1 cellular context compared by ENCODE assay signal in genomic region chr10:46035923-46036849, GRCh38.
TF ChIP-seq lines count a peak whose summit lies in the region.

No MANE protein-coding gene starts in this region.

TF ChIP-seq in HepG2, 621 proteins besides CTCF, POLR2A, EP300 and RAD21 (continued from another document and continues in another):
- TF ChIP-seq AKNA (CRISPR knock-in tag; IDR thresholded peaks at IDR 0.05; ENCODE audit: borderline replicate concordance): no peak
- TF ChIP-seq ZNF280B (CRISPR knock-in tag; IDR thresholded peaks at IDR 0.05; ENCODE audit: borderline replicate concordance): no peak
- TF ChIP-seq MXD1 (CRISPR knock-in tag; IDR thresholded peaks at IDR 0.05): no peak
- no peak for TF ChIP-seq ZNF572 (CRISPR knock-in tag; IDR thresholded peaks at IDR 0.05)
- TF ChIP-seq PRDM4 (CRISPR knock-in tag; IDR thresholded peaks at IDR 0.05; ENCODE audit: borderline replicate concordance): no peak
- peak; percentile 79 for TF ChIP-seq ZEB1 (IDR thresholded peaks at IDR 0.05; ENCODE audit: insufficient replicate concordance, low read depth)
- peak; percentile 86 for TF ChIP-seq ZBTB26 (CRISPR knock-in tag; IDR thresholded peaks at IDR 0.05; ENCODE audit: borderline replicate concordance)
- no peak for TF ChIP-seq LBX2 (CRISPR knock-in tag; IDR thresholded peaks at IDR 0.05; ENCODE audit: borderline replicate concordance)
- TF ChIP-seq NONO (IDR thresholded peaks at IDR 0.05): no peak
- peak; percentile 61; the same call in 1 of the 2 replicates for TF ChIP-seq NONO (CRISPR knock-in tag; conservative IDR thresholded peaks at IDR 0.05)
- TF ChIP-seq ZNF207 (IDR thresholded peaks at IDR 0.05; ENCODE audit: borderline replicate concordance): no peak
- no peak for TF ChIP-seq ZNF513 (CRISPR knock-in tag; conservative IDR thresholded peaks at IDR 0.05)
- TF ChIP-seq ZNF619 (CRISPR knock-in tag; IDR thresholded peaks at IDR 0.05): no peak
- peak; percentile 33; the same call in 1 of the 2 replicates for TF ChIP-seq HNF4G (IDR thresholded peaks at IDR 0.05; ENCODE audit: borderline replicate concordance, low read depth, low read length)
- peak; percentile 83 for TF ChIP-seq HNF4G (CRISPR knock-in tag; IDR thresholded peaks at IDR 0.05; ENCODE audit: borderline replicate concordance, low read depth)
- TF ChIP-seq ZNF703 (CRISPR knock-in tag; IDR thresholded peaks at IDR 0.05; ENCODE audit: borderline replicate concordance): no peak
- peak; percentile 45; the same call in 1 of the 2 replicates for TF ChIP-seq NCOR1 (IDR thresholded peaks at IDR 0.05; ENCODE audit: borderline replicate concordance, low read length)
- no peak for TF ChIP-seq ZNF468 (CRISPR knock-in tag; IDR thresholded peaks at IDR 0.05)
- TF ChIP-seq NFE2 (CRISPR knock-in tag; IDR thresholded peaks at IDR 0.05): no peak
- no peak; the same call in 2 of the 3 replicates for TF ChIP-seq MXI1 (IDR thresholded peaks at IDR 0.05; ENCODE audit: borderline replicate concordance, low read depth, low read length)
- no peak for TF ChIP-seq ZNF30 (CRISPR knock-in tag; IDR thresholded peaks at IDR 0.05)
- TF ChIP-seq DDIT3 (CRISPR knock-in tag; IDR thresholded peaks at IDR 0.05): no peak
- TF ChIP-seq ZBTB8A (CRISPR knock-in tag; IDR thresholded peaks at IDR 0.05; ENCODE audit: borderline replicate concordance, low read depth): no peak
- peak; percentile 38; the same call in 1 of the 2 replicates for TF ChIP-seq THAP8 (CRISPR knock-in tag; IDR thresholded peaks at IDR 0.05; ENCODE audit: borderline replicate concordance)
- TF ChIP-seq ZNF83 (CRISPR knock-in tag; IDR thresholded peaks at IDR 0.05; ENCODE audit: borderline replicate concordance): no peak
- TF ChIP-seq HNRNPLL (IDR thresholded peaks at IDR 0.05; ENCODE audit: low read depth, low read length, poor library complexity, severe bottlenecking): no peak
- TF ChIP-seq ZNF124 (CRISPR knock-in tag; IDR thresholded peaks at IDR 0.05): no peak
- no peak for TF ChIP-seq NFIB (CRISPR knock-in tag; IDR thresholded peaks at IDR 0.05; ENCODE audit: borderline replicate concordance)
- TF ChIP-seq DBP (CRISPR knock-in tag; IDR thresholded peaks at IDR 0.05; ENCODE audit: not compliant biosample characterization): no peak
- TF ChIP-seq SMYD3 (CRISPR knock-in tag; IDR thresholded peaks at IDR 0.05): peak; percentile 33; the same call in 1 of the 2 replicates
- TF ChIP-seq SMARCE1 (IDR thresholded peaks at IDR 0.05; ENCODE audit: borderline replicate concordance): no peak
- TF ChIP-seq AHR (CRISPR knock-in tag; IDR thresholded peaks at IDR 0.05): no peak; the same call in 1 of the 2 replicates
- no peak for TF ChIP-seq ZNF770 (CRISPR knock-in tag; IDR thresholded peaks at IDR 0.05)
- 0 out of 2 replicates have a peak, but pooled peaks have one; percentile 39 for TF ChIP-seq ZNF414 (CRISPR knock-in tag; IDR thresholded peaks at IDR 0.05)
- peak; percentile 57; the same call in 1 of the 2 replicates for TF ChIP-seq SMAD1 (CRISPR knock-in tag; IDR thresholded peaks at IDR 0.05; ENCODE audit: borderline replicate concordance, low read depth)
- TF ChIP-seq HINFP (CRISPR knock-in tag; IDR thresholded peaks at IDR 0.05; ENCODE audit: low read depth): no peak
- no peak for TF ChIP-seq ARNTL (CRISPR knock-in tag; IDR thresholded peaks at IDR 0.05)
- TF ChIP-seq TFAP4 (IDR thresholded peaks at IDR 0.05; ENCODE audit: borderline replicate concordance, low read depth): peak; percentile 54; the same call in 1 of the 2 replicates
